In genomic region chr16:102060-102855, GRCh38 we compare ENCODE assay signal across 11 cellular contexts. TPM values are rescaled to one million over a fixed set of nuclear protein-coding genes. Genes with fewer than 3 reads are reported as not detected.
DNase-seq lines count a peak whose midpoint lies in the region; ATAC-seq, FAIRE-seq and TF ChIP-seq lines count a peak whose summit lies in the region.
"Had no signal": no experiment of that assay in that cellular context is flagged by ENCODE, and none has a peak within 500 bp of the region (broad histone marks: within the 10 kb centered on the region; RNA-seq: fewer than 3 reads in every experiment).

No MANE protein-coding gene starts in this region.

- POLR2A ChIA-PET in T-cell (lab: Charles Lee), result no interaction called here

- no peaks in the 10 kb centered on the region for H3K9me3 Mint-ChIP-seq in T-cell
- H3K9me3 Mint-ChIP-seq: stimulated activated naive B cell treated with anti-CD40 and anti-IgM and Interleukin-4, amounts not matched to agents 10 μg/mL and 1 μg/mL and 100 μg/mL, for 72 hours had no signal

- no peak overlapping the region for H3K27ac Mint-ChIP-seq in T-cell
- H3K27ac Mint-ChIP-seq: stimulated activated naive B cell treated with anti-CD40 and anti-IgM and Interleukin-4, amounts not matched to agents 10 μg/mL and 1 μg/mL and 100 μg/mL, for 72 hours had no signal

- no peak for TF ChIP-seq CTCF in Peyer's patch (IDR thresholded peaks at IDR 0.05)
- no peak for TF ChIP-seq CTCF in choroid plexus epithelial cell (conservative IDR thresholded peaks at IDR 0.05; ENCODE audit: low read depth, low read length)
- no peak for TF ChIP-seq CTCF in kidney (IDR thresholded peaks at IDR 0.05; ENCODE audit: borderline replicate concordance, extremely low read depth, insufficient read depth)
- TF ChIP-seq CTCF in BE2C (IDR thresholded peaks at IDR 0.05; ENCODE audit: low read depth, low read length), result no peak

- no peak overlapping the region for H3K4me3 Mint-ChIP-seq in T-cell
- H3K4me3 Mint-ChIP-seq: stimulated activated naive B cell treated with anti-CD40 and anti-IgM and Interleukin-4, amounts not matched to agents 10 μg/mL and 1 μg/mL and 100 μg/mL, for 72 hours had no signal

- peaks cover 3 to 5% (median 5%) of the 10 kb centered on the region in 3 donors for H3K4me1 Mint-ChIP-seq in T-cell

- no peak for FAIRE-seq in kidney (lab: Jason Lieb, UNC)
- no peak for FAIRE-seq in urothelium cell line (lab: Jason Lieb, UNC)

- peak overlapping the region in 1 of 2 donors; percentile 22 for H3K9ac ChIP-seq in kidney (ENCODE audit: low read length in 2 of 2)

- CTCF ChIA-PET in T-cell (lab: Charles Lee), result no interaction called here

- no peak for DNase-seq in Peyer's patch
- DNase-seq in choroid plexus epithelial cell (ENCODE audit: low read depth), result peak; percentile 69
- DNase-seq in kidney, result peak; percentile 85
- DNase-seq in sciatic nerve (ENCODE audit: low spot score), result no peak
- DNase-seq in T-cell, result no peak
- DNase-seq in BE2C, result no peak
- no peak for DNase-seq in urothelium cell line (ENCODE audit: low spot score)
- DNase-seq: activated CD8-positive, alpha-beta memory T cell treated with anti-CD3 and anti-CD28 coated beads, Interleukin-2, amount 50 U/mL, for 48 hours; NCI-H146; stimulated activated naive B cell treated with anti-CD40 and anti-IgM and Interleukin-4, amounts not matched to agents 10 μg/mL and 1 μg/mL and 100 μg/mL, for 72 hours had no signal

- H3K36me3 ChIP-seq in Peyer's patch, result peaks cover 0 to 16% (median 0%) of the 10 kb centered on the region in 3 donors
- peaks cover 3 to 4% of the 10 kb centered on the region in 2 donors for H3K36me3 ChIP-seq in kidney (ENCODE audit: control insufficient read depth in 1 of 2, insufficient read depth in 2 of 2, low read length in 2 of 2)
- peaks cover 7% of the 10 kb centered on the region; the same call in 1 of the 2 replicates for H3K36me3 ChIP-seq in BE2C

- no peak for TF ChIP-seq POLR2A in Peyer's patch (IDR thresholded peaks at IDR 0.05)

- H3K9me3 ChIP-seq in Peyer's patch (no peaks in the 10 kb centered on the region), kidney (ENCODE audit: control insufficient read depth in 1 of 2, low read length in 2 of 2) (no peaks in the 10 kb centered on the region), BE2C (no peaks in the 10 kb centered on the region)

- intact Hi-C loops in kidney (cut with DNase I) (no loop called here), sciatic nerve (cut with DNase I) (no loop called here)

- peaks cover 15% of the 10 kb centered on the region for H3K36me3 Mint-ChIP-seq in T-cell

- H3K4me1 ChIP-seq in Peyer's patch (no peaks in the 10 kb centered on the region), kidney (ENCODE audit: control insufficient read depth in 1 of 2, insufficient read depth in 1 of 2, low read depth in 1 of 2, low read length in 2 of 2) (peaks cover 9 to 18% of the 10 kb centered on the region in 2 donors), BE2C (no peaks in the 10 kb centered on the region)

- no peaks in the 10 kb centered on the region for H3K27me3 Mint-ChIP-seq in T-cell
- H3K27me3 Mint-ChIP-seq: stimulated activated naive B cell treated with anti-CD40 and anti-IgM and Interleukin-4, amounts not matched to agents 10 μg/mL and 1 μg/mL and 100 μg/mL, for 72 hours had no signal

- H3K27me3 ChIP-seq in Peyer's patch, result no peaks in the 10 kb centered on the region
- no peaks in the 10 kb centered on the region for H3K27me3 ChIP-seq in BE2C

- ATAC-seq in sciatic nerve (peak; percentile 86), T-cell (replicated peaks in 1 of 4) (no peak), HG02840 (IDR thresholded peaks at IDR 0.05; ENCODE audit: low FRiP score, unreplicated experiment) (no peak)
- ATAC-seq: stimulated activated naive B cell treated with anti-CD40 and anti-IgM and Interleukin-4, amounts not matched to agents 10 μg/mL and 1 μg/mL and 100 μg/mL, for 72 hours had no signal

- H3K4me3 ChIP-seq in Peyer's patch, result no peak overlapping the region
- no peak overlapping the region for H3K4me3 ChIP-seq in choroid plexus epithelial cell (ENCODE audit: low read depth, low read length)
- no peak overlapping the region for H3K4me3 ChIP-seq in kidney (ENCODE audit: low read length in 2 of 2)
- H3K4me3 ChIP-seq in BE2C (ENCODE audit: low read depth, low read length), result no peak overlapping the region

- H3K27ac ChIP-seq in Peyer's patch (peak overlapping the region in 3 of 4 donors; percentile 2 to 60 (median 52)), kidney (ENCODE audit: low read depth in 2 of 2, low read length in 2 of 2) (peak overlapping the region; percentile 51 to 57)

RNA-seq across cellular contexts. Expression of gene MPG, which starts 24.2 kb away (rescaled TPM):
- total RNA-seq in Peyer's patch, result 10 to 100 TPM; 21.5 to 63.4 (median 44.7) TPM
- total RNA-seq in kidney, result 40.8 TPM
- polyA plus RNA-seq in kidney (ENCODE audit: insufficient read depth, low read depth, low replicate concordance), result 54.3 TPM
- total RNA-seq in sciatic nerve, result 35.0 TPM
- total RNA-seq in T-cell, result 10 to 100 TPM; 18.3 to 48.2 (median 38.7) TPM
- polyA plus RNA-seq in BE2C (2012; ENCODE audit: insufficient read depth, insufficient read length, low read depth), result 40.8 TPM

RNA-seq across cellular contexts. Expression of gene RHBDF1, which starts 29.8 kb away (rescaled TPM):
- 10 to 100 TPM; 19.4 to 58.6 (median 41.1) TPM for total RNA-seq in Peyer's patch
- 33.1 TPM for total RNA-seq in kidney
- 12.0 TPM for polyA plus RNA-seq in kidney (ENCODE audit: insufficient read depth, low read depth, low replicate concordance)
- 116 TPM for total RNA-seq in sciatic nerve
- total RNA-seq in T-cell, result under 1 TPM; 0.19 to 0.93 (median 0.53) TPM
- 1.5 TPM for polyA plus RNA-seq in BE2C (2012; ENCODE audit: insufficient read depth, insufficient read length, low read depth)

RNA-seq across cellular contexts. Expression of gene NPRL3, which starts 36.2 kb away (rescaled TPM):
- total RNA-seq in Peyer's patch (10 to 100 TPM; 13.8 to 47.9 (median 28.3) TPM), kidney (37.8 TPM), sciatic nerve (45.7 TPM), T-cell (10 to 100 TPM; 29.3 to 44.1 (median 39.2) TPM)
- polyA plus RNA-seq in kidney (ENCODE audit: insufficient read depth, low read depth, low replicate concordance), result 21.3 TPM
- 63.0 TPM for polyA plus RNA-seq in BE2C (2012; ENCODE audit: insufficient read depth, insufficient read length, low read depth)

RNA-seq across cellular contexts. Expression of gene SNRNP25, which starts 48.6 kb away (rescaled TPM):
- total RNA-seq in Peyer's patch (10 to 100 TPM in 3 of 4 donors, 1 to 10 TPM in 1; 8.7 to 17.6 (median 14.4) TPM), kidney (14.7 TPM), sciatic nerve (8.7 TPM), T-cell (10 to 100 TPM in 2 of 5 donors, 1 to 10 TPM in 3; 6.8 to 11.4 (median 9.0) TPM)
- polyA plus RNA-seq in kidney (ENCODE audit: insufficient read depth, low read depth, low replicate concordance), result 60.3 TPM
- 80.0 TPM for polyA plus RNA-seq in BE2C (2012; ENCODE audit: insufficient read depth, insufficient read length, low read depth)

RNA-seq across cellular contexts. Expression of gene POLR3K, which starts 48.9 kb away (rescaled TPM):
- total RNA-seq in Peyer's patch (1 to 10 TPM; 2.5 to 6.3 (median 3.3) TPM), kidney (8.8 TPM), sciatic nerve (7.1 TPM), T-cell (10 to 100 TPM; 11.1 to 24.3 (median 21.3) TPM)
- polyA plus RNA-seq in kidney (ENCODE audit: insufficient read depth, low read depth, low replicate concordance), result 18.5 TPM
- 55.3 TPM for polyA plus RNA-seq in BE2C (2012; ENCODE audit: insufficient read depth, insufficient read length, low read depth)

Comparison
In these comparisons a context has a peak if more than half of its experiments do, and no peak if none do; other contexts are left out.
1. DNase-seq: peak in choroid plexus epithelial cell (single experiment) and kidney (single experiment); none in Peyer's patch (0 of 3), sciatic nerve (single experiment), T-cell (0 of 34), BE2C (single experiment) and urothelium cell line (single experiment).
2. RNA of gene RHBDF1, which starts 29.8 kb away (total RNA-seq): 116 TPM in sciatic nerve (single experiment), 19.4 to 58.6 TPM in Peyer's patch and 33.1 TPM in kidney (single experiment); 0.19 to 0.93 TPM in T-cell; every median in the first group is over 10 times any median in the second.